20 cellular contexts compared by ENCODE assay signal in the genomic region with DNA sequence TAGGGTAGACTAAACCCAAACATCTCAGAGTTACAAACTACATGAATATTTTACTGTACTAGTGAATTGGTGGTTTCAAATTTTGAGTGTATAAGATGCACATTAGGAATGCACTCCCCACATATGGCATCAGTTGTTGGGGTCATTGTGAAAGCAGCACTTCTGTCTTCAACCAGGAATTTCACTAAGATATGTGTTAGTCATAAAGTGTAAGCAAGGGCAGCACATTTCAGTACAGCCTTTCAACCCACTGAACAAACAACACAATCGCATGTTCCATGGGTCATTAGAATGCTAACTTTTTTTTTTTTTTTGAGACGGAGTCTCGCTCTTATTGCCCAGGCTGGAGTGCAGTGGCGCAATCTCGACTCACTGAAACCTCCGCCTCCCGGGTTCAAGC.
A peak's percentile ranks its signal among the peaks of the same experiment; 100 is the strongest.
DNase-seq lines count a peak whose midpoint lies in the region; ATAC-seq and TF ChIP-seq lines count a peak whose summit lies in the region.
"Had no signal": no experiment of that assay in that cellular context is flagged by ENCODE, and none has a peak within 500 bp of the region (broad histone marks: within the 10 kb centered on the region; RNA-seq: fewer than 3 reads in every experiment).

No MANE protein-coding gene starts in this region.

- H3K36me3 ChIP-seq in breast epithelium (no peaks in the 10 kb centered on the region), GM23338 (ENCODE audit: insufficient read depth) (no peaks in the 10 kb centered on the region), RWPE2 (ENCODE audit: low read depth) (no peaks in the 10 kb centered on the region), MM.1S (replicated peaks; ENCODE audit: insufficient read depth, low read length) (no peaks in the 10 kb centered on the region), stomach (no peaks in the 10 kb centered on the region)
- H3K36me3 ChIP-seq: BLaER1 had no signal

- H3K4me1 ChIP-seq in breast epithelium = no peaks in the 10 kb centered on the region
- H3K4me1 ChIP-seq in GM23338 (ENCODE audit: insufficient read depth) = no peaks in the 10 kb centered on the region
- no peaks in the 10 kb centered on the region for H3K4me1 ChIP-seq in RWPE2 (ENCODE audit: insufficient read depth, poor library complexity, severe bottlenecking)
- H3K4me1 ChIP-seq in MM.1S (ENCODE audit: low read length) = no peaks in the 10 kb centered on the region
- no peaks in the 10 kb centered on the region for H3K4me1 ChIP-seq in stomach
- H3K4me1 ChIP-seq: BLaER1 had no signal

- no peaks in the 10 kb centered on the region for H3K36me3 Mint-ChIP-seq in MCF 10A (ENCODE audit: insufficient read depth, unreplicated experiment)
- peaks cover 17% of the 10 kb centered on the region for H3K36me3 Mint-ChIP-seq in GM23338 (ENCODE audit: low read depth)
- H3K36me3 Mint-ChIP-seq: CD8-positive, alpha-beta memory T cell had no signal

- TF ChIP-seq CTCF in MCF 10A (IDR thresholded peaks at IDR 0.05; ENCODE audit: unreplicated experiment) = no peak
- no peak for TF ChIP-seq CTCF in breast epithelium (IDR thresholded peaks at IDR 0.05)
- TF ChIP-seq CTCF in GM23338 (conservative IDR thresholded peaks at IDR 0.05; ENCODE audit: low read depth in 2 of 2) = no peak
- no peak for TF ChIP-seq CTCF in RWPE2 (IDR thresholded peaks at IDR 0.05; ENCODE audit: poor library complexity, severe bottlenecking)
- TF ChIP-seq CTCF in MM.1S (IDR thresholded peaks at IDR 0.05; ENCODE audit: low read length) = no peak
- no peak for TF ChIP-seq CTCF in stomach (IDR thresholded peaks at IDR 0.05)

- H3K4me3 Mint-ChIP-seq in MCF 10A (ENCODE audit: unreplicated experiment) (no peak overlapping the region), GM23338 (no peak overlapping the region)
- H3K4me3 Mint-ChIP-seq: B cell; CD4-positive, alpha-beta T cell; CD8-positive, alpha-beta memory T cell; H9 had no signal

- H3K9me3 Mint-ChIP-seq in MCF 10A (ENCODE audit: unreplicated experiment) (peaks cover 4% of the 10 kb centered on the region), GM23338 (peaks cover 21% of the 10 kb centered on the region)
- H3K9me3 Mint-ChIP-seq: CD4-positive, alpha-beta T cell had no signal

- 87 to 96% (median 93%) methylated on average over 7 of the region's 7 CpGs for WGBS in stomach, 5 donors

- no peaks in the 10 kb centered on the region for H3K9me3 ChIP-seq in breast epithelium
- no peaks in the 10 kb centered on the region for H3K9me3 ChIP-seq in RWPE2 (ENCODE audit: severe bottlenecking)
- no peaks in the 10 kb centered on the region for H3K9me3 ChIP-seq in MM.1S (replicated peaks; ENCODE audit: insufficient read depth, low read length)
- no peaks in the 10 kb centered on the region for H3K9me3 ChIP-seq in stomach
- H3K9me3 ChIP-seq: BLaER1 had no signal

- H3K27me3 Mint-ChIP-seq in MCF 10A (ENCODE audit: insufficient read depth, unreplicated experiment) = no peaks in the 10 kb centered on the region
- H3K27me3 Mint-ChIP-seq in GM23338 (ENCODE audit: insufficient read depth, low read depth, poor library complexity) = no peaks in the 10 kb centered on the region
- H3K27me3 Mint-ChIP-seq: B cell; CD4-positive, alpha-beta T cell; CD8-positive, alpha-beta memory T cell had no signal

- CTCF ChIA-PET in MCF 10A (lab: Yijun Ruan, JAX) = no interaction called here

- BruUV-seq in MCF 10A (replicated peaks; lab: Mats Ljungman, UMichigan) = no TSS peak

- no peak for TF ChIP-seq EP300 in stomach (IDR thresholded peaks at IDR 0.05)

- intact Hi-C loops in MCF 10A (cut with micrococcal nuclease) (no loop called here), breast epithelium (cut with DNase I; ENCODE audit: low total_unique reads) (no loop called here), stomach (cut with DNase I; ENCODE audit: low total_unique reads) (no loop called here)

- no peak overlapping the region for H3K9ac ChIP-seq in MM.1S (ENCODE audit: low read length)
- H3K9ac ChIP-seq: BLaER1, GM23248 had no signal

- no peak overlapping the region for H3K4me2 ChIP-seq in GM23338
- H3K4me2 ChIP-seq in MM.1S (ENCODE audit: low read depth, low read length) = no peak overlapping the region
- H3K4me2 ChIP-seq: BLaER1 had no signal

- H3K4me3 ChIP-seq in breast epithelium (no peak overlapping the region), GM23338 (no peak overlapping the region), RWPE2 (ENCODE audit: severe bottlenecking) (no peak overlapping the region), MM.1S (ENCODE audit: low read length) (no peak overlapping the region), stomach (no peak overlapping the region)
- H3K4me3 ChIP-seq: BLaER1, GM12878, GM23248 had no signal

- POLR2A ChIA-PET in MCF 10A (lab: Yijun Ruan, JAX) = no interaction called here

- ATAC-seq in GM23338 = no peak
- peak; percentile 54; the same call in 2 of the 3 replicates for ATAC-seq in RWPE2 (ENCODE audit: low read depth)
- ATAC-seq: GM12878, HCT116 had no signal

- H3K9me2 ChIP-seq in GM23338 (ENCODE audit: insufficient read depth) (no peaks in the 10 kb centered on the region), MM.1S (replicated peaks; ENCODE audit: insufficient read depth, low read length) (no peaks in the 10 kb centered on the region)

- TF ChIP-seq POLR2A in breast epithelium (IDR thresholded peaks at IDR 0.05) (no peak), stomach (IDR thresholded peaks at IDR 0.05) (no peak)

- H2AFZ ChIP-seq in GM23338 (0 out of 2 replicates have a peak overlapping the region, but pooled peaks have one; percentile 35), MM.1S (ENCODE audit: low read length) (no peak overlapping the region)
- H2AFZ ChIP-seq: GM23248 had no signal

- DNase-seq in MCF 10A (ENCODE audit: unreplicated experiment) (peak; percentile 11), breast epithelium (ENCODE audit: low spot score in 2 of 2) (no peak), GM23338 (ENCODE audit: low spot score) (no peak), RWPE2 (ENCODE audit: low spot score) (no peak), MM.1S (no peak), stomach (no peak)
- DNase-seq: CD4-positive, alpha-beta T cell; CD8-positive, alpha-beta memory T cell; DMS 273 treated with DMSO at 0.1 percent for 48 hours; DMS79; EL; GDM1; GM23248; H9 had no signal

- H3F3A ChIP-seq in GM23338 (replicated peaks; ENCODE audit: low read depth) (no peaks in the 10 kb centered on the region), MM.1S (ENCODE audit: insufficient read depth, low read length) (no peaks in the 10 kb centered on the region)

- H3K27ac ChIP-seq in breast epithelium (no peak overlapping the region), GM23338 (ENCODE audit: low read depth) (no peak overlapping the region), RWPE2 (ENCODE audit: poor library complexity, severe bottlenecking) (no peak overlapping the region), MM.1S (ENCODE audit: low read length) (no peak overlapping the region), stomach (no peak overlapping the region)
- H3K27ac ChIP-seq: 22Rv1, BLaER1, C4-2B, GM23248 had no signal

- H4K20me1 ChIP-seq in GM23338 (replicated peaks; ENCODE audit: insufficient read depth) (no peaks in the 10 kb centered on the region), MM.1S (ENCODE audit: insufficient read depth, low read length) (no peaks in the 10 kb centered on the region)
- H4K20me1 ChIP-seq: BLaER1 had no signal

- H3K4me1 Mint-ChIP-seq in MCF 10A (ENCODE audit: insufficient read depth, unreplicated experiment) (no peaks in the 10 kb centered on the region), GM23338 (no peaks in the 10 kb centered on the region; the same call in 2 of the 3 replicates)
- H3K4me1 Mint-ChIP-seq: B cell; CD8-positive, alpha-beta memory T cell had no signal

- H3K27ac Mint-ChIP-seq in MCF 10A (ENCODE audit: low read depth, unreplicated experiment) (no peak overlapping the region), GM23338 (no peak overlapping the region)
- H3K27ac Mint-ChIP-seq: B cell; CD4-positive, alpha-beta T cell; H9 had no signal

- no peaks in the 10 kb centered on the region for H3K79me2 ChIP-seq in GM23338 (replicated peaks; ENCODE audit: insufficient read depth)
- no peaks in the 10 kb centered on the region for H3K79me2 ChIP-seq in MM.1S (ENCODE audit: low read length)

- H3K27me3 ChIP-seq in breast epithelium (no peaks in the 10 kb centered on the region), GM23338 (ENCODE audit: insufficient read depth) (no peaks in the 10 kb centered on the region), RWPE2 (ENCODE audit: insufficient read depth, poor library complexity, severe bottlenecking) (no peaks in the 10 kb centered on the region), MM.1S (replicated peaks; ENCODE audit: insufficient read depth, low read length) (no peaks in the 10 kb centered on the region), stomach (no peaks in the 10 kb centered on the region)
- H3K27me3 ChIP-seq: BLaER1 had no signal

TF ChIP-seq in GM23338, 12 proteins besides CTCF, POLR2A, EP300 and RAD21:
- no peak for TF ChIP-seq EZH2 (IDR thresholded peaks at IDR 0.05; ENCODE audit: low read depth, unreplicated experiment)
